In the genomic region with DNA sequence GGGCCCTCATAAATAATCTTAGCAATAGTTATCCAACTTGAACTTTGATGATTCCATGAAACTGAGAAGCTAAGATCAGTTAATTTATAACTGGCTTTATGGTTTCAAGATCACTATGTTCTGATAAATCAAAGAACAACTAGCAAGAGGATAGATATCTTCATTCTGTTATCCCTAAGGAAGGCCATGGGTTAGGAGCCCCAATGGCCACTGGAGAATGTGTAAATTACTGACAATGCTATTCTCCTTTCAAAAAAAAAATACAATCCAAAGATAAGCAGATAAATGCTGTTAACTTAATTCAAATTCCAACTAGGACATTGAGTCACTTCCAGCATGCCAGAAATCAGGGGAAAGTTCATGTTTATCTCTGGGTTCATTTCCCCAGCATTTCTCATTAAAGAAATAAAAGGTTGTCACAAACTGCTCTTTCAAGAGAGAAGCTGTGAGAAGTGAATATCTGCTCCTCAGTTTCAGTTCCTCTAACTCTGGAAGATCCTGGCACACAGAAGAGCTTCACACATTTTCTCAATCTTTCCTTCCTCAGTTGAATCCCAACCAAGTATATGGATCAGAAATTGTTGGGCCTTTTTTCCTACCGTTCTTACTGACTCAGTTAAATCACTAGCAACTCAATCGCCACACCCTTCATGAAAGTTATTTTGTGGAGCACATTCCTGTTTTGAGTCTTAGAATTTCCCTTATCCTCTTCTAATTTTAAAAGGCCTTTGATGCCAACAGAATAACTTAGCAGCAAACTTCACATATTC, we compare ENCODE assay signal across 14 cellular contexts. TPM values are rescaled to one million over a fixed set of nuclear protein-coding genes. Genes with fewer than 3 reads are reported as not detected.
DNase-seq lines count a peak whose midpoint lies in the region; ATAC-seq and TF ChIP-seq lines count a peak whose summit lies in the region.
"Had no signal": no experiment of that assay in that cellular context is flagged by ENCODE, and none has a peak within 500 bp of the region (broad histone marks: within the 10 kb centered on the region; RNA-seq: fewer than 3 reads in every experiment).

No MANE protein-coding gene starts in this region.

- H3K79me2 ChIP-seq in GM23338 (replicated peaks; ENCODE audit: insufficient read depth), result no peaks in the 10 kb centered on the region
- H3K79me2 ChIP-seq: parathyroid adenoma had no signal

- H3K4me3 Mint-ChIP-seq in GM23338, result no peak overlapping the region

- H3K9ac ChIP-seq in neuronal stem cell (ENCODE audit: low read depth, low read length, poor library complexity), result no peak overlapping the region
- H3K9ac ChIP-seq: parathyroid adenoma had no signal

- H2BK120ac ChIP-seq in neuronal stem cell (ENCODE audit: low read depth, low read length), result no peak overlapping the region

- H3K4me2 ChIP-seq in GM23338, result no peak overlapping the region
- H3K4me2 ChIP-seq in neuronal stem cell (ENCODE audit: insufficient read depth, low read length, poor library complexity, severe bottlenecking), result no peak overlapping the region

- H4K91ac ChIP-seq in neuronal stem cell (ENCODE audit: low read depth, low read length, poor library complexity), result no peak overlapping the region

- H3K27me3 ChIP-seq in GM23338 (ENCODE audit: insufficient read depth), result no peaks in the 10 kb centered on the region
- no peaks in the 10 kb centered on the region for H3K27me3 ChIP-seq in neuronal stem cell (ENCODE audit: control insufficient read depth in 3 of 3, insufficient read depth in 3 of 3, low read depth in 1 of 3, low read length in 3 of 3)

- H3K4me3 ChIP-seq in GM23338 (no peak overlapping the region), neuronal stem cell (ENCODE audit: low read length in 2 of 2) (no peak overlapping the region)

- H3F3A ChIP-seq in GM23338 (replicated peaks; ENCODE audit: low read depth), result no peaks in the 10 kb centered on the region

- H3K9me3 Mint-ChIP-seq in GM23338, result no peaks in the 10 kb centered on the region

- no peak overlapping the region for H3K14ac ChIP-seq in neuronal stem cell (ENCODE audit: low read length)

- H3K4me1 ChIP-seq in GM23338 (ENCODE audit: insufficient read depth), result no peaks in the 10 kb centered on the region
- no peaks in the 10 kb centered on the region for H3K4me1 ChIP-seq in neuronal stem cell (ENCODE audit: control insufficient read depth in 2 of 2, insufficient read depth in 1 of 2, low read depth in 1 of 2, low read length in 2 of 2)
- H3K4me1 ChIP-seq: parathyroid adenoma had no signal

- no peaks in the 10 kb centered on the region for H3K79me1 ChIP-seq in neuronal stem cell (ENCODE audit: low read depth, low read length)

- no peaks in the 10 kb centered on the region for H3K27me3 Mint-ChIP-seq in GM23338 (ENCODE audit: insufficient read depth, low read depth, poor library complexity)

- peak; percentile 23 for DNase-seq in Ammon's horn (ENCODE audit: low spot score)
- DNase-seq in GM23338 (ENCODE audit: low spot score), result no peak
- DNase-seq in amniotic epithelial cell (ENCODE audit: low read depth), result peak; percentile 53
- DNase-seq in kidney tubule cell (ENCODE audit: low spot score), result peak; percentile 30
- DNase-seq in NCI-H748 treated with DMSO at 0.1 percent for 48 hours (lab: John Stamatoyannopoulos, UW), result no peak
- DNase-seq in erythroblast (lab: John Stamatoyannopoulos, UW), result no peak
- no peak for DNase-seq in DMS 273 (lab: John Stamatoyannopoulos, UW; ENCODE audit: unreplicated experiment)
- no peak for DNase-seq in neuronal stem cell (ENCODE audit: low spot score)
- DNase-seq: activated CD4-positive, alpha-beta T cell treated with anti-CD3 and anti-CD28 coated beads for 4 hours; KG1; NCI-H1930; NK-92 treated with Interleukin-12 subunit alpha and Interleukin-12 subunit beta, amount 100 ng/mL, for 24 hours; stimulated activated CD4-positive, alpha-beta T cell treated with anti-CD3 and anti-CD28 coated beads, Interleukin-1b, Interleukin-23, amount 100 ng/mL, for 48 hours had no signal

- no peak overlapping the region for H3K4ac ChIP-seq in neuronal stem cell (ENCODE audit: low read length)

- H3K27ac ChIP-seq in GM23338 (ENCODE audit: low read depth) (no peak overlapping the region), neuronal stem cell (replicated peaks; ENCODE audit: low read length) (no peak overlapping the region)
- H3K27ac ChIP-seq: parathyroid adenoma had no signal

- WGBS in neuronal stem cell (ENCODE audit: extremely low coverage in 2 of 2, insufficient read length in 2 of 2, insufficient replicate concordance in 1 of 2), 2 donors, result no CpG with 5 or more reads among the region's 2 CpGs

- H3K27ac Mint-ChIP-seq in GM23338, result no peak overlapping the region

- H2AK5ac ChIP-seq in neuronal stem cell (ENCODE audit: low read depth, low read length), result no peak overlapping the region

- no peaks in the 10 kb centered on the region for H3K36me3 ChIP-seq in GM23338 (ENCODE audit: insufficient read depth)
- H3K36me3 ChIP-seq in neuronal stem cell (replicated peaks in 1 of 2; ENCODE audit: control insufficient read depth in 2 of 2, insufficient read depth in 2 of 2, low read length in 2 of 2), result no peaks in the 10 kb centered on the region

- no peak overlapping the region for H2BK15ac ChIP-seq in neuronal stem cell (ENCODE audit: low read length)

- H3K23ac ChIP-seq in neuronal stem cell (ENCODE audit: low read depth, low read length, poor library complexity), result no peak overlapping the region

- H4K20me1 ChIP-seq in GM23338 (replicated peaks; ENCODE audit: insufficient read depth), result no peaks in the 10 kb centered on the region

- no peak overlapping the region for H2BK5ac ChIP-seq in neuronal stem cell (ENCODE audit: low read length)

- H4K8ac ChIP-seq in neuronal stem cell (ENCODE audit: low read depth, low read length), result no peak overlapping the region

- H3K4me1 Mint-ChIP-seq in GM23338, result no peaks in the 10 kb centered on the region

- TF ChIP-seq CTCF in GM23338 (conservative IDR thresholded peaks at IDR 0.05; ENCODE audit: low read depth in 2 of 2), result no peak

- peaks cover 6% of the 10 kb centered on the region; the same call in 1 of the 2 replicates for H3K9me2 ChIP-seq in GM23338 (ENCODE audit: insufficient read depth)

- no peak for TF ChIP-seq POLR2A in erythroblast (IDR thresholded peaks at IDR 0.05; ENCODE audit: low read length)

- H3K36me3 Mint-ChIP-seq in GM23338 (ENCODE audit: low read depth), result no peaks in the 10 kb centered on the region

- no peaks in the 10 kb centered on the region for H3K9me3 ChIP-seq in neuronal stem cell (replicated peaks in 1 of 2; ENCODE audit: control insufficient read depth in 2 of 2, insufficient read depth in 1 of 2, low read depth in 1 of 2, low read length in 2 of 2)

- H3K18ac ChIP-seq in neuronal stem cell (ENCODE audit: low read length), result no peak overlapping the region

- no peak for ATAC-seq in GM23338

- peak overlapping the region; percentile 44; the same call in 1 of the 2 replicates for H2AFZ ChIP-seq in GM23338
- no peak overlapping the region for H2AFZ ChIP-seq in neuronal stem cell (ENCODE audit: low read length)
- H2AFZ ChIP-seq: parathyroid adenoma had no signal

- H2BK12ac ChIP-seq in neuronal stem cell (ENCODE audit: low read length), result no peak overlapping the region

TF ChIP-seq in GM23338, 12 proteins besides CTCF, POLR2A, EP300 and RAD21:
- TF ChIP-seq NANOG (IDR thresholded peaks at IDR 0.05; ENCODE audit: borderline replicate concordance) (no peak), EZH2 (IDR thresholded peaks at IDR 0.05; ENCODE audit: low read depth, unreplicated experiment) (no peak), CREB1 (CRISPR knock-in tag; IDR thresholded peaks at IDR 0.05; ENCODE audit: low read depth) (no peak), POLR2AphosphoS5 (IDR thresholded peaks at IDR 0.05; ENCODE audit: low read depth) (no peak)
- TF ChIP-seq, protein P1, sequence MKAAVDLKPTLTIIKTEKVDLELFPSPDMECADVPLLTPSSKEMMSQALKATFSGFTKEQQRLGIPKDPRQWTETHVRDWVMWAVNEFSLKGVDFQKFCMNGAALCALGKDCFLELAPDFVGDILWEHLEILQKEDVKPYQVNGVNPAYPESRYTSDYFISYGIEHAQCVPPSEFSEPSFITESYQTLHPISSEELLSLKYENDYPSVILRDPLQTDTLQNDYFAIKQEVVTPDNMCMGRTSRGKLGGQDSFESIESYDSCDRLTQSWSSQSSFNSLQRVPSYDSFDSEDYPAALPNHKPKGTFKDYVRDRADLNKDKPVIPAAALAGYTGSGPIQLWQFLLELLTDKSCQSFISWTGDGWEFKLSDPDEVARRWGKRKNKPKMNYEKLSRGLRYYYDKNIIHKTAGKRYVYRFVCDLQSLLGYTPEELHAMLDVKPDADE (IDR thresholded peaks at IDR 0.05), result no peak

RNA-seq across cellular contexts. Expression of gene SLC1A1, which starts 59.6 kb away (rescaled TPM):
- total RNA-seq in GM23338 (2014; rRNA removed; shearing (Covaris generic)), result 8.2 and 8.8 TPM in 2 replicates
- 3.2 and 3.7 TPM in 2 replicates for polyA plus RNA-seq in GM23338 (2016; fragmentation: Nextera tagmentation; extraction: Ambion mirVana)
- polyA plus RNA-seq in neuronal stem cell (2013, experiment 1 of 2), result 3.4 TPM
- 3.7 TPM for polyA plus RNA-seq in neuronal stem cell (2013, experiment 2 of 2)

Comparison
In these comparisons a context has a peak if more than half of its experiments do, and no peak if none do; other contexts are left out.
1. DNase-seq: peak in Ammon's horn (single experiment), amniotic epithelial cell (single experiment) and kidney tubule cell (single experiment); none in GM23338 (single experiment), NCI-H748 treated with DMSO at 0.1 percent for 48 hours (single experiment), erythroblast (0 of 2), DMS 273 (single experiment) and neuronal stem cell (single experiment).